In genomic region chr15:79365765-79366164, GRCh38 we compare ENCODE assay signal across 20 cellular contexts.
"Had no signal": no experiment of that assay in that cellular context is flagged by ENCODE, and none has a peak within 500 bp of the region (broad histone marks: within the 10 kb centered on the region; RNA-seq: fewer than 3 reads in every experiment).

No MANE protein-coding gene starts in this region.

- H3K27ac Mint-ChIP-seq: activated naive CD4-positive, alpha-beta T cell treated with anti-CD3 and anti-CD28 coated beads, Interleukin-2, amount 50 U/mL, for 72 hours; activated T-cell treated with anti-CD3 and anti-CD28 coated beads, Interleukin-2, amount 50 U/mL, for 24 hours; activated T-helper 17 cell treated with anti-CD3 and anti-CD28 coated beads, Interleukin-2, amount 50 U/mL, for 72 hours; brain; dendritic cell treated with granulocyte-macrophage colony-stimulating factor and Interleukin-4, amounts not matched to agents 40 ng/mL and 50 ng/mL, for 4 days; memory B cell; stimulated activated memory B cell treated with anti-CD40 and anti-IgM and Interleukin-4, amounts not matched to agents 10 μg/mL and 1 μg/mL and 100 μg/mL, for 72 hours had no signal

- H3K4me3 ChIP-seq: stomach, suprapubic skin, tibial nerve had no signal

- H3K4me1 ChIP-seq: stomach, suprapubic skin, tibial nerve had no signal

- H3K27me3 Mint-ChIP-seq: activated T-cell treated with anti-CD3 and anti-CD28 coated beads, Interleukin-2, amount 50 U/mL, for 24 hours; activated T-helper 17 cell treated with anti-CD3 and anti-CD28 coated beads, Interleukin-2, amount 50 U/mL, for 72 hours; brain; dendritic cell treated with granulocyte-macrophage colony-stimulating factor and Interleukin-4, amounts not matched to agents 40 ng/mL and 50 ng/mL, for 4 days; memory B cell; naive B cell; stimulated activated memory B cell treated with anti-CD40 and anti-IgM and Interleukin-4, amounts not matched to agents 10 μg/mL and 1 μg/mL and 100 μg/mL, for 72 hours had no signal

- H3K27ac ChIP-seq: stomach, suprapubic skin, tibial nerve had no signal

- H3K36me3 ChIP-seq: stomach, suprapubic skin, tibial nerve had no signal

- H3K9me3 ChIP-seq: stomach, suprapubic skin, tibial nerve had no signal

- H3K9me3 Mint-ChIP-seq: activated naive CD4-positive, alpha-beta T cell treated with anti-CD3 and anti-CD28 coated beads, Interleukin-2, amount 50 U/mL, for 72 hours; activated T-cell treated with anti-CD3 and anti-CD28 coated beads, Interleukin-2, amount 50 U/mL, for 24 hours; activated T-helper 17 cell treated with anti-CD3 and anti-CD28 coated beads, Interleukin-2, amount 50 U/mL, for 72 hours; dendritic cell treated with granulocyte-macrophage colony-stimulating factor and Interleukin-4, amounts not matched to agents 40 ng/mL and 50 ng/mL, for 4 days; memory B cell had no signal

- H3K4me3 Mint-ChIP-seq: activated T-cell treated with anti-CD3 and anti-CD28 coated beads, Interleukin-2, amount 50 U/mL, for 24 hours; activated T-helper 17 cell treated with anti-CD3 and anti-CD28 coated beads, Interleukin-2, amount 50 U/mL, for 72 hours; brain; dendritic cell treated with granulocyte-macrophage colony-stimulating factor and Interleukin-4, amounts not matched to agents 40 ng/mL and 50 ng/mL, for 4 days; memory B cell; stimulated activated memory B cell treated with anti-CD40 and anti-IgM and Interleukin-4, amounts not matched to agents 10 μg/mL and 1 μg/mL and 100 μg/mL, for 72 hours had no signal

- H3K27me3 ChIP-seq: stomach, suprapubic skin, tibial nerve had no signal

- DNase-seq: activated T-cell treated with anti-CD3 and anti-CD28 coated beads, Interleukin-2, amount 50 U/mL, for 24 hours; aorta; caudate nucleus; effector CD4-positive, alpha-beta T cell; glutamatergic neuron; hypothalamus; left cardiac atrium; naive B cell; occipital lobe; small intestine; stimulated activated CD4-positive, alpha-beta T cell treated with anti-CD3 and anti-CD28 coated beads, Interleukin-15, amount 100 ng/mL, for 24 hours; stomach had no signal

- H3K36me3 Mint-ChIP-seq: brain had no signal

- H3K4me1 Mint-ChIP-seq: activated T-helper 17 cell treated with anti-CD3 and anti-CD28 coated beads, Interleukin-2, amount 50 U/mL, for 72 hours; brain; memory B cell; naive B cell; stimulated activated memory B cell treated with anti-CD40 and anti-IgM and Interleukin-4, amounts not matched to agents 10 μg/mL and 1 μg/mL and 100 μg/mL, for 72 hours had no signal
